Comparison of ENCODE assay signal across 20 cellular contexts in genomic region chr7:128357366-128357662, GRCh38. TPM values are rescaled to one million over a fixed set of nuclear protein-coding genes. Genes with fewer than 3 reads are reported as not detected.
DNase-seq lines count a peak whose midpoint lies in the region; ATAC-seq and TF ChIP-seq lines count a peak whose summit lies in the region.
"Had no signal": no experiment of that assay in that cellular context is flagged by ENCODE, and none has a peak within 500 bp of the region (broad histone marks: within the 10 kb centered on the region; RNA-seq: fewer than 3 reads in every experiment).

No MANE protein-coding gene starts in this region.

- intact Hi-C loops in right cardiac atrium (cut with DNase I) = no loop called here

- no peak for TF ChIP-seq CTCF in cardiac muscle cell (IDR thresholded peaks at IDR 0.05; ENCODE audit: low read depth, low read length)
- no peak for TF ChIP-seq CTCF in SK-N-SH (IDR thresholded peaks at IDR 0.05)
- no peak for TF ChIP-seq CTCF in mesothelial cell of epicardium (IDR thresholded peaks at IDR 0.05; ENCODE audit: unreplicated experiment)
- no peak for TF ChIP-seq CTCF in type B pancreatic cell (conservative IDR thresholded peaks at IDR 0.05)

- H4K20me1 ChIP-seq in SK-N-SH (ENCODE audit: insufficient read depth) = no peaks in the 10 kb centered on the region

- H3K4me1 Mint-ChIP-seq in mesothelial cell of epicardium = peaks cover 19% of the 10 kb centered on the region
- peaks cover 21% of the 10 kb centered on the region for H3K4me1 Mint-ChIP-seq in type B pancreatic cell (ENCODE audit: unreplicated experiment)

- peaks cover 18% of the 10 kb centered on the region for H3K4me1 ChIP-seq in cardiac muscle cell (ENCODE audit: low read depth)
- no peaks in the 10 kb centered on the region for H3K4me1 ChIP-seq in right cardiac atrium (ENCODE audit: control insufficient read depth, insufficient read depth, low read length)
- peaks cover 0 to 62% of the 10 kb centered on the region in 2 experiments; a peak in 2 of 4 replicates for H3K4me1 ChIP-seq in SK-N-SH (ENCODE audit: control insufficient read depth in 1 of 2, insufficient read depth in 2 of 2, low read depth in 1 of 2, low read length in 1 of 2)

- H3K27me3 Mint-ChIP-seq in mesothelial cell of epicardium (ENCODE audit: low read depth) = peaks cover 11% of the 10 kb centered on the region
- peaks cover 48% of the 10 kb centered on the region for H3K27me3 Mint-ChIP-seq in type B pancreatic cell

- H3K27me3 ChIP-seq in cardiac muscle cell = peaks cover 35% of the 10 kb centered on the region
- H3K27me3 ChIP-seq in right cardiac atrium (ENCODE audit: control insufficient read depth, insufficient read depth) = no peaks in the 10 kb centered on the region
- peaks cover 13% of the 10 kb centered on the region for H3K27me3 ChIP-seq in SK-N-SH (ENCODE audit: insufficient read depth)
- H3K27me3 ChIP-seq: SJCRH30 had no signal

- CTCF ChIA-PET in SK-N-SH (lab: Yijun Ruan, JAX) = interaction anchor here (1.1 to 20.2 kb wide), 12 partner anchors 9 to 148 kb away, joined by 3 to 493 read pairs (median 6); partner anchors contain the start of genes METTL2B and RBM28

- H3K4me3 ChIP-seq in cardiac muscle cell = no peak overlapping the region
- no peak overlapping the region for H3K4me3 ChIP-seq in right cardiac atrium (ENCODE audit: low read length)
- H3K4me3 ChIP-seq in SK-N-SH (ENCODE audit: low read depth in 2 of 2, low read length in 1 of 2) = no peak overlapping the region
- H3K4me3 ChIP-seq: GM12878, GM23248, SJCRH30 had no signal

- H3K27ac Mint-ChIP-seq in mesothelial cell of epicardium (peak overlapping the region; percentile 41), type B pancreatic cell (peak overlapping the region; percentile 51)

- H3K4me2 ChIP-seq in SK-N-SH = no peak overlapping the region

- H3K79me2 ChIP-seq in SK-N-SH (ENCODE audit: insufficient read depth) = no peaks in the 10 kb centered on the region

- peak; percentile 48 for TF ChIP-seq RAD21 in SK-N-SH (IDR thresholded peaks at IDR 0.05; ENCODE audit: low read length)

- POLR2A ChIA-PET in SK-N-SH (lab: Yijun Ruan, JAX) = interaction anchor here (0.9 to 3.5 kb wide), 14 partner anchors 9 to 119 kb away, joined by 3 to 37 read pairs (median 6); partner anchors contain the start of genes METTL2B and RBM28

- H3K4me3 Mint-ChIP-seq in mesothelial cell of epicardium (no peak overlapping the region), type B pancreatic cell (peak overlapping the region; percentile 72)

- DNase-seq in cardiac muscle cell (ENCODE audit: low read depth in 1 of 2, low spot score in 1 of 2) (peak in 1 of 2 donors; percentile 91), right cardiac atrium (no peak), SK-N-SH (peak; percentile 95), mesothelial cell of epicardium (ENCODE audit: low spot score in 2 of 2, unreplicated experiment in 2 of 2) (no peak), type B pancreatic cell (ENCODE audit: extremely low spot score, unreplicated experiment) (no peak), DMS 273 treated with DMSO at 0.1 percent for 48 hours (lab: John Stamatoyannopoulos, UW) (no peak), foreskin melanocyte (no peak)
- DNase-seq in stimulated activated CD4-positive, alpha-beta T cell treated with anti-CD3 and anti-CD28 coated beads, Interleukin-2, amount 100 ng/mL, for 48 hours = no peak
- DNase-seq: C1 segment of cervical spinal cord, DND-41, GDM1, GM23248, KBM-7, NCI-H1092, NCI-H146, NCI-H2081, NCI-H510A, NCI-H82, SJCRH30 had no signal

- H3K9me3 ChIP-seq in cardiac muscle cell (ENCODE audit: low read depth) (no peaks in the 10 kb centered on the region), right cardiac atrium (ENCODE audit: control insufficient read depth, low read length) (no peaks in the 10 kb centered on the region), SK-N-SH (no peaks in the 10 kb centered on the region)
- H3K9me3 ChIP-seq: SJCRH30 had no signal

- peak; percentile 48 to 99; a peak in 3 of 4 replicates for TF ChIP-seq EP300 in SK-N-SH (IDR thresholded peaks at IDR 0.05; ENCODE audit: borderline replicate concordance in 1 of 2, low read depth in 1 of 2, low read length in 1 of 2)

- ATAC-seq in right cardiac atrium = no peak
- ATAC-seq: GM12878 had no signal

- H3K9me3 Mint-ChIP-seq in mesothelial cell of epicardium = no peaks in the 10 kb centered on the region
- no peaks in the 10 kb centered on the region for H3K9me3 Mint-ChIP-seq in type B pancreatic cell

- H3K36me3 Mint-ChIP-seq in mesothelial cell of epicardium = no peaks in the 10 kb centered on the region
- H3K36me3 Mint-ChIP-seq in type B pancreatic cell = peaks cover 7% of the 10 kb centered on the region

- no peak overlapping the region for H3K9ac ChIP-seq in SK-N-SH
- H3K9ac ChIP-seq: GM23248 had no signal

- peaks cover under 1% of the 10 kb centered on the region for H3F3A ChIP-seq in SK-N-SH (replicated peaks; ENCODE audit: insufficient read depth)

- H3K36me3 ChIP-seq in cardiac muscle cell = no peaks in the 10 kb centered on the region
- no peaks in the 10 kb centered on the region for H3K36me3 ChIP-seq in SK-N-SH (replicated peaks in 1 of 2; ENCODE audit: control insufficient read depth in 1 of 2, insufficient read depth in 2 of 2, low read length in 1 of 2)
- H3K36me3 ChIP-seq: SJCRH30 had no signal

- WGBS in right cardiac atrium = 57% methylated on average over 5 of the region's 5 CpGs
- 48% methylated on average over 4 of the region's 5 CpGs for WGBS in SK-N-SH (ENCODE audit: low lambda C conversion rate)

- H2AFZ ChIP-seq in SK-N-SH (ENCODE audit: low read depth) = no peak overlapping the region
- H2AFZ ChIP-seq: GM23248 had no signal

- H3K27ac ChIP-seq in cardiac muscle cell = peak overlapping the region; percentile 76
- no peak overlapping the region for H3K27ac ChIP-seq in right cardiac atrium (ENCODE audit: low read length)
- peak overlapping the region in 1 of 2 experiments; percentile 100; a peak in 2 of 4 replicates for H3K27ac ChIP-seq in SK-N-SH (ENCODE audit: low read depth in 2 of 2, low read length in 1 of 2)
- H3K27ac ChIP-seq: GM23248, SJCRH30 had no signal

- no peaks in the 10 kb centered on the region for H3K9me2 ChIP-seq in SK-N-SH

TF ChIP-seq in SK-N-SH, 30 proteins besides CTCF, POLR2A, EP300 and RAD21 (continues in another document):
- TF ChIP-seq FOSL2 (IDR thresholded peaks at IDR 0.05; ENCODE audit: borderline replicate concordance, low read depth) (no peak), ZBTB33 (IDR thresholded peaks at IDR 0.05; ENCODE audit: borderline replicate concordance, low read depth) (no peak), NRF1 (IDR thresholded peaks at IDR 0.05; ENCODE audit: low read depth, low read length) (no peak), POLR2AphosphoS5 (IDR thresholded peaks at IDR 0.05; ENCODE audit: low read depth, low read length) (peak; percentile 55), MAX (IDR thresholded peaks at IDR 0.05; ENCODE audit: low read depth) (no peak), SIN3A (IDR thresholded peaks at IDR 0.05; ENCODE audit: borderline replicate concordance, low read depth, low read length) (peak; percentile 9; the same call in 1 of the 2 replicates), GABPA (IDR thresholded peaks at IDR 0.05; ENCODE audit: low read depth) (no peak), FOXJ3 (CRISPR knock-in tag; IDR thresholded peaks at IDR 0.05) (peak; percentile 98), EZH2phosphoT487 (IDR thresholded peaks at IDR 0.05; ENCODE audit: borderline replicate concordance, low read depth) (no peak)

RNA-seq across cellular contexts. Expression of gene PRRT4, which starts 4.2 kb away (rescaled TPM):
- total RNA-seq in cardiac muscle cell (17.6 and 26.6 TPM in 2 replicates), right cardiac atrium (1 to 10 TPM in 1 of 4 donors, under 1 TPM in 3; 0.34 to 1.0 (median 0.69) TPM), mesothelial cell of epicardium (7.9 to 9.5 TPM (median 9.1 TPM) in 3 replicates), type B pancreatic cell (ENCODE audit: low replicate concordance) (7.0 and 7.7 TPM in 2 replicates)
- polyA plus RNA-seq in cardiac muscle cell (13.2 and 20.7 TPM in 2 replicates), right cardiac atrium (1.1 TPM), SK-N-SH (2012; rRNA removed) (1.5 and 3.4 TPM in 2 replicates)
- 1.8 and 5.2 TPM in 2 replicates for polyA plus RNA-seq in SK-N-SH (2012; cell fraction: cytosol; rRNA removed)
- 8.1 and 19.1 TPM in 2 replicates for polyA plus RNA-seq in SK-N-SH (2012; cell fraction: nucleus; rRNA removed)
- total RNA-seq: GM12878, GM23248 had no signal
- polyA plus RNA-seq: GM12878, GM23248 had no signal

RNA-seq across cellular contexts. Expression of gene RBM28, which starts 13.6 kb away (rescaled TPM):
- total RNA-seq in cardiac muscle cell (13.1 and 26.4 TPM in 2 replicates), right cardiac atrium (10 to 100 TPM; 21.6 to 34.8 (median 31.8) TPM), mesothelial cell of epicardium (76.8 to 80.6 TPM (median 78.5 TPM) in 3 replicates), type B pancreatic cell (ENCODE audit: low replicate concordance) (49.0 and 59.7 TPM in 2 replicates)
- polyA plus RNA-seq in cardiac muscle cell (23.0 and 33.5 TPM in 2 replicates), right cardiac atrium (29.1 TPM), SK-N-SH (2012; rRNA removed) (29.1 and 33.0 TPM in 2 replicates)
- 23.7 and 24.9 TPM in 2 replicates for polyA plus RNA-seq in SK-N-SH (2012; cell fraction: cytosol; rRNA removed)
- 72.3 and 94.0 TPM in 2 replicates for polyA plus RNA-seq in SK-N-SH (2012; cell fraction: nucleus; rRNA removed)

RNA-seq across cellular contexts. Expression of gene IMPDH1, which starts 52.5 kb away (rescaled TPM):
- 23.1 and 24.0 TPM in 2 replicates for total RNA-seq in cardiac muscle cell
- polyA plus RNA-seq in cardiac muscle cell = 20.5 and 27.5 TPM in 2 replicates
- 10 to 100 TPM; 13.9 to 22.2 (median 16.2) TPM for total RNA-seq in right cardiac atrium
- 13.8 TPM for polyA plus RNA-seq in right cardiac atrium
- polyA plus RNA-seq in SK-N-SH (2012; rRNA removed) = 80.4 and 82.0 TPM in 2 replicates
- polyA plus RNA-seq in SK-N-SH (2012; cell fraction: cytosol; rRNA removed) = 32.4 and 59.8 TPM in 2 replicates
- 120 and 129 TPM in 2 replicates for polyA plus RNA-seq in SK-N-SH (2012; cell fraction: nucleus; rRNA removed)
- total RNA-seq in mesothelial cell of epicardium = 39.3 to 41.9 TPM (median 41.7 TPM) in 3 replicates
- 34.4 and 42.2 TPM in 2 replicates for total RNA-seq in type B pancreatic cell (ENCODE audit: low replicate concordance)
